Comparison of ENCODE assay signal across 20 cellular contexts in the genomic region with DNA sequence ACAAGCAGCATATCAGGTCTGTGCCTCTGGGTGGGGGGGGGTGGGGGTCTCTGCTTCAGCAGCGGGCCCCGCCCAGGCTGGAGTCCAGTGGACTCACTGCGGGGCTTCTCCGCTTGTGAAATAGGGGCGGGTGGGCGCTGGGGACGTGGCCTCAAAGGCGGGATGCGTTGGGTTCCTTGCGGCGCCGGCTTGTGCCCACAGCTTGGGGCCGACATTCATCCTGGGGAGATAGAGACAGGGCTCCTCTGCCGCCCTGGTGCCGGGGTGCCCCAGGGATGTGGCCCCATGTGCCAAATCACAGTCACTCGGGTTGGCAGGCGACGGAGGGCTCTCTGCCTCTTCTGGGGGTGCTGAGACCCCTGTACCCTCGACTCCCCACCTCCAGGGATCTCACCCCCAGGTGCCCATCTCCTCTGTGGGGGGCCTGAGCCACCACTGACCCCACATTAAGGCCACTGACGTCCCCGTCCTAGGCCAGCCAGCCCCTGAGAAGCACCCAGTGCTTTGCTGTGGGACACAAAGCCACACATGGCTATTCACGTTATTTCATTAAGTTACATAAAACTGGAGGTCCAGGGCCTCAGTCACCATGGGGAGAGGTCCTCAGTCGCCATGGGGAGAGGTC. TPM values are rescaled to one million over a fixed set of nuclear protein-coding genes. Genes with fewer than 3 reads are reported as not detected.
"Had no signal": no experiment of that assay in that cellular context is flagged by ENCODE, and none has a peak within 500 bp of the region (broad histone marks: within the 10 kb centered on the region; RNA-seq: fewer than 3 reads in every experiment).

No MANE protein-coding gene starts in this region.

- H3K9me3 ChIP-seq: body of pancreas, heart right ventricle, lower lobe of right lung, mucosa of descending colon, sigmoid colon, upper lobe of right lung had no signal

- H3K9me3 Mint-ChIP-seq: activated CD4-positive, alpha-beta memory T cell treated with anti-CD3 and anti-CD28 coated beads for 36 hours; activated naive CD8-positive, alpha-beta T cell treated with anti-CD3 and anti-CD28 coated beads, Interleukin-2, amount 10 ng/mL, durations not matched to agents 7 days and 5 days had no signal

- ATAC-seq: body of pancreas, heart right ventricle, left lobe of liver, lower lobe of right lung, mucosa of descending colon, SK-N-SH treated with all-trans-retinoic acid at 6 μM for 48 hours, upper lobe of right lung had no signal

- H3K27ac ChIP-seq: body of pancreas, heart right ventricle, lower lobe of right lung, sigmoid colon, upper lobe of right lung had no signal

- H3K27ac Mint-ChIP-seq: activated CD4-positive, alpha-beta memory T cell treated with anti-CD3 and anti-CD28 coated beads for 36 hours; activated naive CD8-positive, alpha-beta T cell treated with anti-CD3 and anti-CD28 coated beads, Interleukin-2, amount 10 ng/mL, durations not matched to agents 7 days and 5 days; progenitor cell of endocrine pancreas had no signal

- DNase-seq: activated CD4-positive, alpha-beta memory T cell treated with anti-CD3 and anti-CD28 coated beads for 36 hours; activated CD4-positive, alpha-beta T cell treated with anti-CD3 and anti-CD28 coated beads for 1 hour; activated gamma-delta T cell; activated naive CD8-positive, alpha-beta T cell treated with anti-CD3 and anti-CD28 coated beads, Interleukin-2, amount 10 ng/mL, durations not matched to agents 7 days and 5 days; body of pancreas; lower lobe of right lung; mesendoderm; sigmoid colon; stimulated activated CD4-positive, alpha-beta T cell treated with anti-CD3 and anti-CD28 coated beads, Interleukin-2, amount 100 ng/mL, for 48 hours; stimulated activated CD8-positive, alpha-beta memory T cell treated with anti-CD3 and anti-CD28 coated beads, Interleukin-4, amount 100 ng/mL, for 48 hours; stimulated activated naive CD4-positive, alpha-beta T cell treated with Interleukin-2 at 50 U/mL for 16 hours; upper lobe of right lung had no signal

- H3K4me3 Mint-ChIP-seq: activated CD4-positive, alpha-beta memory T cell treated with anti-CD3 and anti-CD28 coated beads for 36 hours; activated naive CD8-positive, alpha-beta T cell treated with anti-CD3 and anti-CD28 coated beads, Interleukin-2, amount 10 ng/mL, durations not matched to agents 7 days and 5 days had no signal

- H3K4me3 ChIP-seq: body of pancreas, heart right ventricle, lower lobe of right lung, mucosa of descending colon, sigmoid colon, smooth muscle cell, upper lobe of right lung had no signal

- H3K4me2 ChIP-seq: smooth muscle cell had no signal

RNA-seq across cellular contexts. Expression of gene EFNA2, which starts 4.3 kb away (rescaled TPM):
- total RNA-seq: activated CD4-positive, alpha-beta memory T cell treated with anti-CD3 and anti-CD28 coated beads for 36 hours; activated naive CD8-positive, alpha-beta T cell treated with anti-CD3 and anti-CD28 coated beads, Interleukin-2, amount 10 ng/mL, durations not matched to agents 7 days and 5 days; body of pancreas; cardiac septum; fibroblast of villous mesenchyme; lower lobe of right lung; sigmoid colon; upper lobe of right lung had no signal
